ENCODE assay signal across 8 cellular contexts in the genomic region with DNA sequence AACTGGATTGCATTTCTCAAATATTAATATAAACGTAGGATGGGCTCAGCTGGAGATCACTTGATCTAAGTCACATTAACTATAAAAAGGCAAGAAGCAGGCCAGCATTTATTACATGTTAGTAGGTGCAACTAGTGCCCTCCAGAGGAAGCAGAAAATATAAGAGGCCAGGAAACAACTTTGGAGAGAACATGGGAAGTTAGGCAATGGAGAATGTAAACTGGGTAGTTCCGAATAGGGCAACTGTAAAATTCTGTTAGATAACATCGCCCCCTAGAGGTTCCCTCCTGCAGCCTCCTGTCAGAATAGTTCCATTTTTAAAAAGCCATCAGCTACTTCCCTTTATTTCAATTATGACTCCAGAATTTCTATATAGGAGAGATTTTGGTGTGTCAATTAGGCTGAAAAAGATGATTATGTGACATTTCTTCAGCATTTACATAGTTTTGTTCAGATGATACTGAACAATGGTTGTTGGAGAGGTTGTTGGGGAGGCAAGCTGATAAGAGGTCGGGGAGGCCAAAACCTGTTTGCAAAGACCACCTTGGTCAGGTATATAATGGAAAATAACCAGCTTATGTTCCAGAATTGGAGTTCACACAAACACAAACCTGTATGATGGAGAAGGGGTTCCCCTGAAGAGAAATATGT. TPM values are rescaled to one million over a fixed set of nuclear protein-coding genes. Genes with fewer than 3 reads are reported as not detected.
A peak's percentile ranks its signal among the peaks of the same experiment; 100 is the strongest.
DNase-seq lines count a peak whose midpoint lies in the region; ATAC-seq, FAIRE-seq and TF ChIP-seq lines count a peak whose summit lies in the region.

No MANE protein-coding gene starts in this region.

- intact Hi-C loops in HCT116 (cut with micrococcal nuclease) (loop anchor here (1.0 to 5.0 kb wide), 7 partner anchors 84 to 478 kb away; a partner anchor contains a TSS), adrenal gland (cut with DNase I) (loop anchor here (5.0 to 10.0 kb wide), 4 partner anchors 158 to 483 kb away; no protein-coding TSS in a partner anchor), heart right ventricle (cut with DNase I) (loop anchor here (2.0 to 10.0 kb wide), 12 partner anchors 155 to 485 kb away; no protein-coding TSS in a partner anchor)

- no peaks in the 10 kb centered on the region for H3K9me3 ChIP-seq in HCT116 (ENCODE audit: control insufficient read depth in 1 of 2, insufficient read depth in 1 of 2, low read depth in 1 of 2, low read length in 2 of 2)
- no peaks in the 10 kb centered on the region for H3K9me3 ChIP-seq in adrenal gland (replicated peaks in 1 of 3)
- no peaks in the 10 kb centered on the region for H3K9me3 ChIP-seq in heart right ventricle

- 26 to 32% (median 30%) methylated on average over 4 of the region's 4 CpGs for WGBS in adrenal gland, 4 donors
- 31 to 33% methylated on average over 4 of the region's 4 CpGs for WGBS in heart right ventricle, 2 donors

- H3K27me3 ChIP-seq in HCT116 (ENCODE audit: insufficient read depth, low read length) (no peaks in the 10 kb centered on the region), adrenal gland (no peaks in the 10 kb centered on the region), heart right ventricle (peaks cover 0 to 9% (median 0%) of the 10 kb centered on the region in 7 donors)

- no peaks in the 10 kb centered on the region for H4K20me1 ChIP-seq in HCT116 (ENCODE audit: insufficient read depth)

- H3K4me3 ChIP-seq in HCT116 (replicated peaks in 1 of 2; ENCODE audit: low read depth in 1 of 2, low read length in 2 of 2) (no peak overlapping the region), NB4 (ENCODE audit: low read depth, low read length) (no peak overlapping the region), adrenal gland (no peak overlapping the region), heart right ventricle (no peak overlapping the region)

- H3K27ac ChIP-seq in HCT116 (ENCODE audit: low read depth, low read length), result no peak overlapping the region
- no peak overlapping the region for H3K27ac ChIP-seq in adrenal gland
- no peak overlapping the region for H3K27ac ChIP-seq in heart right ventricle

- POLR2A ChIA-PET in HCT116 (lab: Charles Lee), result interaction anchor here (1.2 kb wide), 1 partner anchor 94 kb away, joined by 5 read pairs; a partner anchor contains a TSS

- BruUV-seq in HCT116 (replicated peaks; lab: Mats Ljungman, UMichigan), result no TSS peak

- no peaks in the 10 kb centered on the region for H3K79me2 ChIP-seq in HCT116 (ENCODE audit: insufficient read depth, low read length)

- H3K9me2 ChIP-seq in HCT116 (ENCODE audit: insufficient read depth), result no peaks in the 10 kb centered on the region

- no peak overlapping the region for H3K4me2 ChIP-seq in HCT116 (ENCODE audit: low read length)

- H2AFZ ChIP-seq in HCT116 (ENCODE audit: low read depth, low read length, poor library complexity, severe bottlenecking), result peak overlapping the region; percentile 72

- peak; percentile 97 for FAIRE-seq in G401.6 (lab: Jason Lieb, UNC)

- CTCF ChIA-PET in HCT116 (lab: Charles Lee), result interaction anchor here (0.6 to 2.3 kb wide), 22 partner anchors 10 to 481 kb away, joined by 3 to 20 read pairs (median 5); a partner anchor contains a TSS

- peaks cover 0 to 10% of the 10 kb centered on the region in 2 experiments; a peak in 2 of 4 replicates for H3K4me1 ChIP-seq in HCT116 (ENCODE audit: control insufficient read depth in 1 of 2, insufficient read depth in 2 of 2, low read length in 2 of 2)
- H3K4me1 ChIP-seq in adrenal gland (replicated peaks in 1 of 2), result no peaks in the 10 kb centered on the region
- peaks cover 0 to 7% (median 0%) of the 10 kb centered on the region in 9 donors for H3K4me1 ChIP-seq in heart right ventricle

- ATAC-seq in HCT116 (peak; percentile 94), heart right ventricle (peak; percentile 72 to 93 (median 88))

- no peak for TF ChIP-seq POLR2A in HCT116 (IDR thresholded peaks at IDR 0.05; ENCODE audit: borderline replicate concordance, extremely low read depth, insufficient read depth, insufficient read length)
- TF ChIP-seq POLR2A in NB4 (IDR thresholded peaks at IDR 0.05; ENCODE audit: extremely low read depth, insufficient read length), result no peak
- no peak for TF ChIP-seq POLR2A in adrenal gland (IDR thresholded peaks at IDR 0.05)

- TF ChIP-seq CTCF in HCT116 (IDR thresholded peaks at IDR 0.05 in 2 of 3, conservative IDR thresholded peaks at IDR 0.05 in 1 of 3; ENCODE audit: borderline replicate concordance in 1 of 3, insufficient read depth in 1 of 3, low read depth in 2 of 3, low read length in 2 of 3) (peak; percentile 90 to 98 (median 92)), NB4 (IDR thresholded peaks at IDR 0.05; ENCODE audit: low read depth, low read length) (peak; percentile 87), adrenal gland (IDR thresholded peaks at IDR 0.05) (peak; percentile 77 to 93 (median 83)), heart right ventricle (IDR thresholded peaks at IDR 0.05) (peak; percentile 61 to 85 (median 80))

- DNase-seq in HCT116 (ENCODE audit: low read depth, low spot score), result peak; percentile 84
- peak; percentile 95 for DNase-seq in NB4 (ENCODE audit: low read depth)
- peak; percentile 92 for DNase-seq in SHP77 treated with DMSO at 0.1 percent for 48 hours (lab: John Stamatoyannopoulos, UW)
- peak; percentile 49 to 81 (median 67) for DNase-seq in adrenal gland
- DNase-seq in heart right ventricle, result peak in 1 of 2 donors; percentile 50
- DNase-seq in retina, result peak; percentile 65
- DNase-seq in NK-92 treated with Interleukin-12 subunit alpha and Interleukin-12 subunit beta, amount 100 ng/mL, for 24 hours (lab: John Stamatoyannopoulos, UW), result no peak

- no peak overlapping the region for H3K9ac ChIP-seq in HCT116 (ENCODE audit: low read length)

- peak; percentile 93 for TF ChIP-seq RAD21 in HCT116 (IDR thresholded peaks at IDR 0.05; ENCODE audit: low read depth)

- RAD21 ChIA-PET in HCT116 (lab: Charles Lee; ENCODE audit: low non-redundant PET in 1 of 2, low total read pairs in 2 of 2, uncharacterized antibody in 2 of 2, unreplicated experiment in 2 of 2), result interaction anchor here (0.7 to 1.8 kb wide), 5 partner anchors 158 to 481 kb away, joined by 3 to 5 read pairs (median 3); no protein-coding TSS in a partner anchor

- no peaks in the 10 kb centered on the region for H3K36me3 ChIP-seq in HCT116 (ENCODE audit: control insufficient read depth in 1 of 2, insufficient read depth in 2 of 2, low read length in 2 of 2)
- H3K36me3 ChIP-seq in adrenal gland (replicated peaks in 1 of 2), result no peaks in the 10 kb centered on the region
- H3K36me3 ChIP-seq in heart right ventricle, result no peaks in the 10 kb centered on the region

TF ChIP-seq in HCT116, 20 proteins besides CTCF, POLR2A, EP300 and RAD21:
- TF ChIP-seq ZFX (IDR thresholded peaks at IDR 0.05) (no peak), CEBPB (IDR thresholded peaks at IDR 0.05; ENCODE audit: low read depth) (peak; percentile 70), YY1 (IDR thresholded peaks at IDR 0.05; ENCODE audit: extremely low read depth, insufficient replicate concordance, low read depth, low read length) (peak; percentile 36), POLR2AphosphoS5 (IDR thresholded peaks at IDR 0.05; ENCODE audit: low read depth, low read length) (peak; percentile 18; the same call in 1 of the 2 replicates), CBX3 (IDR thresholded peaks at IDR 0.05; ENCODE audit: low read depth) (peak; percentile 69; the same call in 1 of the 2 replicates)
- TF ChIP-seq, protein P1, sequence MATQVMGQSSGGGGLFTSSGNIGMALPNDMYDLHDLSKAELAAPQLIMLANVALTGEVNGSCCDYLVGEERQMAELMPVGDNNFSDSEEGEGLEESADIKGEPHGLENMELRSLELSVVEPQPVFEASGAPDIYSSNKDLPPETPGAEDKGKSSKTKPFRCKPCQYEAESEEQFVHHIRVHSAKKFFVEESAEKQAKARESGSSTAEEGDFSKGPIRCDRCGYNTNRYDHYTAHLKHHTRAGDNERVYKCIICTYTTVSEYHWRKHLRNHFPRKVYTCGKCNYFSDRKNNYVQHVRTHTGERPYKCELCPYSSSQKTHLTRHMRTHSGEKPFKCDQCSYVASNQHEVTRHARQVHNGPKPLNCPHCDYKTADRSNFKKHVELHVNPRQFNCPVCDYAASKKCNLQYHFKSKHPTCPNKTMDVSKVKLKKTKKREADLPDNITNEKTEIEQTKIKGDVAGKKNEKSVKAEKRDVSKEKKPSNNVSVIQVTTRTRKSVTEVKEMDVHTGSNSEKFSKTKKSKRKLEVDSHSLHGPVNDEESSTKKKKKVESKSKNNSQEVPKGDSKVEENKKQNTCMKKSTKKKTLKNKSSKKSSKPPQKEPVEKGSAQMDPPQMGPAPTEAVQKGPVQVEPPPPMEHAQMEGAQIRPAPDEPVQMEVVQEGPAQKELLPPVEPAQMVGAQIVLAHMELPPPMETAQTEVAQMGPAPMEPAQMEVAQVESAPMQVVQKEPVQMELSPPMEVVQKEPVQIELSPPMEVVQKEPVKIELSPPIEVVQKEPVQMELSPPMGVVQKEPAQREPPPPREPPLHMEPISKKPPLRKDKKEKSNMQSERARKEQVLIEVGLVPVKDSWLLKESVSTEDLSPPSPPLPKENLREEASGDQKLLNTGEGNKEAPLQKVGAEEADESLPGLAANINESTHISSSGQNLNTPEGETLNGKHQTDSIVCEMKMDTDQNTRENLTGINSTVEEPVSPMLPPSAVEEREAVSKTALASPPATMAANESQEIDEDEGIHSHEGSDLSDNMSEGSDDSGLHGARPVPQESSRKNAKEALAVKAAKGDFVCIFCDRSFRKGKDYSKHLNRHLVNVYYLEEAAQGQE (IDR thresholded peaks at IDR 0.05; ENCODE audit: low read depth), result no peak

RNA-seq across cellular contexts. Expression of a gene that starts 22.4 kb away (rescaled TPM):
- total RNA-seq in HCT116 (2021; ENCODE audit: unreplicated experiment) (0.25 TPM), adrenal gland (1 to 10 TPM in 3 of 8 donors, under 1 TPM in 5; 0.12 to 2.4 (median 0.89) TPM), heart right ventricle (under 1 TPM in 9 of 10 donors, not detected in 1; 0.20 to 0.53 (median 0.32) TPM)
- polyA plus RNA-seq in HCT116 (2012), result 0.01 and 0.04 TPM in 2 replicates
- polyA plus RNA-seq in adrenal gland (1 to 10 TPM; 1.1 to 2.1 (median 1.7) TPM), heart right ventricle (under 1 TPM; 0.10 to 0.59 TPM)
